ENCODE assay signal across 16 cellular contexts in genomic region chr10:120369831-120370230, GRCh38.
DNase-seq lines count a peak whose midpoint lies in the region; ATAC-seq and TF ChIP-seq lines count a peak whose summit lies in the region.
"Had no signal": no experiment of that assay in that cellular context is flagged by ENCODE, and none has a peak within 500 bp of the region (broad histone marks: within the 10 kb centered on the region; RNA-seq: fewer than 3 reads in every experiment).

No MANE protein-coding gene starts in this region.

- TF ChIP-seq CTCF in vagina (IDR thresholded peaks at IDR 0.05) = no peak

- no peak overlapping the region for H3K4me3 ChIP-seq in vagina
- H3K4me3 ChIP-seq: GM23338, HAP-1 had no signal

- no peaks in the 10 kb centered on the region for H3K27me3 ChIP-seq in vagina

- TF ChIP-seq POLR2A in vagina (IDR thresholded peaks at IDR 0.05) = no peak

- no peaks in the 10 kb centered on the region for H3K36me3 ChIP-seq in vagina
- H3K36me3 ChIP-seq: HAP-1 had no signal

- intact Hi-C loops in vagina (cut with DNase I) = no loop called here

- no peaks in the 10 kb centered on the region for H3K4me1 ChIP-seq in vagina
- H3K4me1 ChIP-seq: HAP-1 had no signal

- H3K9me3 ChIP-seq in vagina = no peaks in the 10 kb centered on the region
- H3K9me3 ChIP-seq: HAP-1 had no signal

- DNase-seq in EL (peak; percentile 47), NCI-H526 (lab: John Stamatoyannopoulos, UW) (peak; percentile 4 to 53), astrocyte of the hippocampus (ENCODE audit: low read depth, low spot score) (peak; percentile 39), kidney tubule cell (ENCODE audit: low spot score) (peak; percentile 59), vagina (ENCODE audit: extremely low spot score in 2 of 2) (no peak), T-helper 1 cell (no peak)
- DNase-seq: KG1, NCI-H1417, NCI-H187, NCI-H446 treated with DMSO at 0.1 percent for 48 hours, NCI-H748 treated with DMSO at 0.1 percent for 48 hours had no signal

- no peak overlapping the region for H3K27ac ChIP-seq in vagina

- ATAC-seq in GM19467 (IDR thresholded peaks at IDR 0.05; ENCODE audit: unreplicated experiment) (no peak), HG03439 (IDR thresholded peaks at IDR 0.05; ENCODE audit: unreplicated experiment) (no peak)
- ATAC-seq: GM23338, Panc1 had no signal

Comparison
In these comparisons a context has a peak if more than half of its experiments do, and no peak if none do; other contexts are left out.
1. DNase-seq: peak in EL (single experiment), NCI-H526 (2 of 2), astrocyte of the hippocampus (single experiment) and kidney tubule cell (single experiment); none in vagina (0 of 2) and T-helper 1 cell (0 of 5).